In genomic region chr6:43125119-43125518, GRCh38 we compare ENCODE assay signal across 17 cellular contexts. TPM values are rescaled to one million over a fixed set of nuclear protein-coding genes. Genes with fewer than 3 reads are reported as not detected.
A peak's percentile ranks its signal among the peaks of the same experiment; 100 is the strongest.
DNase-seq lines count a peak whose midpoint lies in the region; ATAC-seq and TF ChIP-seq lines count a peak whose summit lies in the region.
"Had no signal": no experiment of that assay in that cellular context is flagged by ENCODE, and none has a peak within 500 bp of the region (broad histone marks: within the 10 kb centered on the region; RNA-seq: fewer than 3 reads in every experiment).

No MANE protein-coding gene starts in this region.

- no peak overlapping the region for H3K27ac Mint-ChIP-seq in CD8-positive, alpha-beta T cell
- H3K27ac Mint-ChIP-seq: activated T-helper 2 cell treated with anti-CD3 and anti-CD28 coated beads, Interferon-gamma antibody, Interleukin-2, Interleukin-4, amounts not matched to agents 10 μg/mL and 5 μg/mL and 100 μg/mL, durations not matched to agents 14 hours and 24 hours and 36 hours had no signal

- H4K5ac ChIP-seq in IMR-90 (ENCODE audit: low read depth, low read length), result no peak overlapping the region

- H3K56ac ChIP-seq in IMR-90 (ENCODE audit: extremely low read depth, insufficient read depth, low read length), result no peak overlapping the region

- TF ChIP-seq EP300 in stomach (IDR thresholded peaks at IDR 0.05), result no peak

- no peak overlapping the region for H4K8ac ChIP-seq in IMR-90 (ENCODE audit: low read depth in 2 of 2, low read length in 2 of 2)
- no peak overlapping the region for H4K8ac ChIP-seq in neuronal stem cell (ENCODE audit: low read depth, low read length)

- in situ Hi-C loops in IMR-90 (cut with MboI; ENCODE audit: low sequenced_read_pairs), result loop anchor here (5.0 kb wide), 1 partner anchor 48 kb away; the partner anchor contains the start of gene PTK7

- H2BK120ac ChIP-seq in IMR-90 (ENCODE audit: low read depth, low read length) (0 out of 2 replicates have a peak overlapping the region, but pooled peaks have one; percentile 64), neuronal stem cell (ENCODE audit: low read depth, low read length) (no peak overlapping the region)

- no peak overlapping the region for H2BK12ac ChIP-seq in neuronal stem cell (ENCODE audit: low read length)

- intact Hi-C loops in IMR-90 (cut with micrococcal nuclease) (no loop called here), stomach (cut with DNase I; ENCODE audit: low total_unique reads) (no loop called here)
- intact Hi-C loops in CD8-positive, alpha-beta T cell (cut with DNase I, micrococcal nuclease), result loop anchor here in 1 of 2 experiments (5.0 kb wide), 1 partner anchor 43 kb away; no protein-coding TSS in a partner anchor

- peak overlapping the region; percentile 34; the same call in 1 of the 2 replicates for H2BK20ac ChIP-seq in IMR-90 (ENCODE audit: low read depth, low read length)

- H3K18ac ChIP-seq in IMR-90 (ENCODE audit: low read depth, low read length) (0 out of 2 replicates have a peak overlapping the region, but pooled peaks have one; percentile 8), neuronal stem cell (ENCODE audit: low read length) (peak overlapping the region; percentile 25)

- H3K79me1 ChIP-seq in IMR-90 (ENCODE audit: low read depth in 1 of 2, low read length in 2 of 2) (peaks cover 44 to 92% of the 10 kb centered on the region in 2 experiments), neuronal stem cell (ENCODE audit: low read depth, low read length) (peaks cover 18% of the 10 kb centered on the region)

- WGBS in IMR-90 (ENCODE audit: extremely low coverage in 2 of 2, insufficient read length in 1 of 2), 2 experiments, result 17% methylated on average over 1 of the region's 6 CpGs; no CpG with 5 or more reads in 1 of the 2 experiments
- no CpG with 5 or more reads among the region's 6 CpGs for WGBS in neuronal stem cell (ENCODE audit: extremely low coverage in 2 of 2, insufficient read length in 2 of 2, insufficient replicate concordance in 1 of 2), 2 donors
- WGBS in stomach, 5 donors, result 75 to 83% (median 79%) methylated on average over 5 to 6 of the region's 6 CpGs

- H3K23ac ChIP-seq in IMR-90 (ENCODE audit: low read depth, low read length) (0 out of 2 replicates have a peak overlapping the region, but pooled peaks have one; percentile 35), neuronal stem cell (ENCODE audit: low read depth, low read length, poor library complexity) (no peak overlapping the region)

- peaks cover 40% of the 10 kb centered on the region for H3K9me1 ChIP-seq in IMR-90 (ENCODE audit: insufficient read depth, low read length)

- H2AFZ ChIP-seq in IMR-90 (replicated peaks; ENCODE audit: low read length, poor library complexity), result no peak overlapping the region
- no peak overlapping the region for H2AFZ ChIP-seq in fibroblast of lung (ENCODE audit: low read length)
- H2AFZ ChIP-seq in neuronal stem cell (ENCODE audit: low read length), result no peak overlapping the region

- peak; percentile 8; the same call in 1 of the 2 replicates for TF ChIP-seq RAD21 in IMR-90 (IDR thresholded peaks at IDR 0.05; ENCODE audit: low read length)

- H3K9me3 Mint-ChIP-seq in CD8-positive, alpha-beta T cell, result no peaks in the 10 kb centered on the region
- H3K9me3 Mint-ChIP-seq: activated T-helper 2 cell treated with anti-CD3 and anti-CD28 coated beads, Interferon-gamma antibody, Interleukin-2, Interleukin-4, amounts not matched to agents 10 μg/mL and 5 μg/mL and 100 μg/mL, durations not matched to agents 14 hours and 24 hours and 36 hours; neural crest cell had no signal

- no peaks in the 10 kb centered on the region for H3K27me3 Mint-ChIP-seq in CD8-positive, alpha-beta T cell (ENCODE audit: low read depth)

- H3K36me3 Mint-ChIP-seq in CD8-positive, alpha-beta T cell, result no peaks in the 10 kb centered on the region

- CTCF ChIA-PET in IMR-90 (lab: Yijun Ruan, JAX), result interaction anchor here (3.7 kb wide), 1 partner anchor 18 kb away, joined by 17 read pairs; no protein-coding TSS in a partner anchor
- CTCF ChIA-PET in CD8-positive, alpha-beta T cell (lab: Charles Lee), result interaction anchor here (0.6 to 2.0 kb wide), 2 partner anchors 11 to 18 kb away, joined by 5 to 8 read pairs; no protein-coding TSS in a partner anchor

- peak overlapping the region; percentile 64 for H2BK5ac ChIP-seq in IMR-90 (ENCODE audit: low read depth, low read length, poor library complexity, severe bottlenecking)
- no peak overlapping the region for H2BK5ac ChIP-seq in neuronal stem cell (ENCODE audit: low read length)

- H3K27me3 ChIP-seq in IMR-90 (ENCODE audit: control insufficient read depth, insufficient read depth, low read length), result no peaks in the 10 kb centered on the region
- H3K27me3 ChIP-seq in fibroblast of lung (ENCODE audit: control insufficient read depth, insufficient read depth, low read length), result no peaks in the 10 kb centered on the region
- H3K27me3 ChIP-seq in neuronal stem cell (ENCODE audit: control insufficient read depth in 3 of 3, insufficient read depth in 3 of 3, low read depth in 1 of 3, low read length in 3 of 3), result no peaks in the 10 kb centered on the region
- no peaks in the 10 kb centered on the region for H3K27me3 ChIP-seq in CD8-positive, alpha-beta T cell (ENCODE audit: insufficient read depth, low read length)
- H3K27me3 ChIP-seq in stomach, result no peaks in the 10 kb centered on the region
- H3K27me3 ChIP-seq in right atrium auricular region, result no peaks in the 10 kb centered on the region
- H3K27me3 ChIP-seq: foreskin keratinocyte, upper lobe of right lung had no signal

- H3K79me2 ChIP-seq in fibroblast of lung (ENCODE audit: control insufficient read depth, insufficient read depth, low read length), result peaks cover 7% of the 10 kb centered on the region

- TF ChIP-seq CTCF in IMR-90 (conservative IDR thresholded peaks at IDR 0.05; ENCODE audit: low read depth, low read length) (no peak), fibroblast of lung (conservative IDR thresholded peaks at IDR 0.05 in 1 of 2, IDR thresholded peaks at IDR 0.05 in 1 of 2; ENCODE audit: low read depth in 1 of 2, low read length in 2 of 2) (no peak), stomach (IDR thresholded peaks at IDR 0.05) (no peak), right atrium auricular region (IDR thresholded peaks at IDR 0.05) (no peak)
- TF ChIP-seq CTCF in CD8-positive, alpha-beta T cell (IDR thresholded peaks at IDR 0.05), result no peak

- peaks cover 54% of the 10 kb centered on the region for H4K20me1 ChIP-seq in IMR-90 (ENCODE audit: insufficient read depth, low read length)
- H4K20me1 ChIP-seq in fibroblast of lung (ENCODE audit: control insufficient read depth, extremely low read depth, insufficient read depth, low read length), result no peaks in the 10 kb centered on the region

- H3K4me1 ChIP-seq in IMR-90 (ENCODE audit: control insufficient read depth, insufficient read depth, low read length) (peaks cover 65% of the 10 kb centered on the region), fibroblast of lung (ENCODE audit: control insufficient read depth, extremely low read depth, insufficient read depth, low read length) (peaks cover 62% of the 10 kb centered on the region), neuronal stem cell (ENCODE audit: control insufficient read depth in 2 of 2, insufficient read depth in 1 of 2, low read depth in 1 of 2, low read length in 2 of 2) (peaks cover 5 to 19% of the 10 kb centered on the region in 2 donors), stomach (peaks cover 10 to 48% (median 31%) of the 10 kb centered on the region in 4 donors), right atrium auricular region (peaks cover 0 to 26% of the 10 kb centered on the region in 2 donors)
- no peaks in the 10 kb centered on the region for H3K4me1 ChIP-seq in CD8-positive, alpha-beta T cell (ENCODE audit: insufficient read depth, low read length)
- H3K4me1 ChIP-seq: HAP-1 had no signal

- H3K4me2 ChIP-seq in IMR-90 (ENCODE audit: low read depth, low read length) (no peak overlapping the region), fibroblast of lung (ENCODE audit: extremely low read depth, insufficient read depth, low read length) (no peak overlapping the region), neuronal stem cell (ENCODE audit: insufficient read depth, low read length, poor library complexity, severe bottlenecking) (no peak overlapping the region)

- peak overlapping the region; percentile 58; the same call in 1 of the 2 replicates for H3K14ac ChIP-seq in IMR-90 (replicated peaks; ENCODE audit: low read depth, low read length)
- no peak overlapping the region for H3K14ac ChIP-seq in neuronal stem cell (ENCODE audit: low read length)

- dilution Hi-C loops in IMR-90 (cut with HindIII; ENCODE audit: low sequenced_read_pairs, unreplicated experiment), result no loop called here

- H3K4me1 Mint-ChIP-seq in CD8-positive, alpha-beta T cell (ENCODE audit: low read depth), result no peaks in the 10 kb centered on the region

- TF ChIP-seq POLR2A in IMR-90 (IDR thresholded peaks at IDR 0.05; ENCODE audit: low read depth, low read length), result no peak
- no peak for TF ChIP-seq POLR2A in stomach (IDR thresholded peaks at IDR 0.05)

- peak overlapping the region; percentile 52; the same call in 1 of the 2 replicates for H2AK5ac ChIP-seq in IMR-90 (ENCODE audit: low read depth, low read length)
- H2AK5ac ChIP-seq in neuronal stem cell (ENCODE audit: low read depth, low read length), result no peak overlapping the region

- POLR2A ChIA-PET in IMR-90 (lab: Charles Lee; ENCODE audit: unreplicated experiment), result interaction anchor here (0.6 kb wide), 2 partner anchors 28 to 193 kb away, joined by 3 read pairs; no protein-coding TSS in a partner anchor
- POLR2A ChIA-PET in CD8-positive, alpha-beta T cell (lab: Charles Lee), result no interaction called here

- H3K36me3 ChIP-seq in IMR-90 (ENCODE audit: control insufficient read depth, insufficient read depth, low read length) (peaks cover 2% of the 10 kb centered on the region; the same call in 1 of the 2 replicates), fibroblast of lung (ENCODE audit: control insufficient read depth, insufficient read depth, low read length) (no peaks in the 10 kb centered on the region), neuronal stem cell (replicated peaks in 1 of 2; ENCODE audit: control insufficient read depth in 2 of 2, insufficient read depth in 2 of 2, low read length in 2 of 2) (peaks cover under 1 to 7% of the 10 kb centered on the region in 2 donors), stomach (no peaks in the 10 kb centered on the region), right atrium auricular region (no peaks in the 10 kb centered on the region)
- H3K36me3 ChIP-seq in CD8-positive, alpha-beta T cell (ENCODE audit: insufficient read depth, low read length), result no peaks in the 10 kb centered on the region
- H3K36me3 ChIP-seq: HAP-1, upper lobe of right lung had no signal

- H3K4me3 ChIP-seq in IMR-90 (ENCODE audit: insufficient read depth, low read depth, low read length), result no peak overlapping the region
- no peak overlapping the region for H3K4me3 ChIP-seq in fibroblast of lung (replicated peaks in 1 of 4; ENCODE audit: control extremely low read depth in 1 of 4, insufficient read depth in 1 of 4, low read depth in 3 of 4, low read length in 4 of 4)
- H3K4me3 ChIP-seq in neuronal stem cell (ENCODE audit: low read length in 2 of 2), result no peak overlapping the region
- no peak overlapping the region for H3K4me3 ChIP-seq in CD8-positive, alpha-beta T cell (ENCODE audit: low read depth, low read length)
- no peak overlapping the region for H3K4me3 ChIP-seq in stomach
- no peak overlapping the region for H3K4me3 ChIP-seq in right atrium auricular region
- H3K4me3 ChIP-seq: HAP-1, upper lobe of right lung had no signal

- DNase-seq in AG08395 (ENCODE audit: low spot score) (peak; percentile 74), IMR-90 (peak; percentile 87), fibroblast of lung (ENCODE audit: low read depth in 2 of 2) (peak; percentile 49 to 97), neuronal stem cell (ENCODE audit: low spot score) (no peak), putamen (ENCODE audit: low spot score) (no peak), stomach (no peak), right atrium auricular region (ENCODE audit: low spot score) (no peak)
- no peak for DNase-seq in CD8-positive, alpha-beta T cell
- DNase-seq: activated CD4-positive, alpha-beta T cell treated with anti-CD3 and anti-CD28 coated beads, Interleukin-2, amount 50 U/mL, for 4 hours; foreskin keratinocyte; NCI-H446 treated with DMSO at 0.1 percent for 48 hours; stimulated activated CD4-positive, alpha-beta T cell treated with anti-CD3 and anti-CD28 coated beads, Interleukin-15, amount 100 ng/mL, for 24 hours; upper lobe of right lung had no signal

- H3K4me3 Mint-ChIP-seq in CD8-positive, alpha-beta T cell, result no peak overlapping the region
- H3K4me3 Mint-ChIP-seq: neural crest cell had no signal

- H2BK15ac ChIP-seq in IMR-90 (ENCODE audit: low read depth, low read length), result no peak overlapping the region
- no peak overlapping the region for H2BK15ac ChIP-seq in neuronal stem cell (ENCODE audit: low read length)

- H3K9me3 ChIP-seq in IMR-90 (ENCODE audit: control insufficient read depth, insufficient read depth, low read length) (no peaks in the 10 kb centered on the region), fibroblast of lung (ENCODE audit: control insufficient read depth, insufficient read depth, low read depth, low read length) (no peaks in the 10 kb centered on the region), neuronal stem cell (replicated peaks in 1 of 2; ENCODE audit: control insufficient read depth in 2 of 2, insufficient read depth in 1 of 2, low read depth in 1 of 2, low read length in 2 of 2) (no peaks in the 10 kb centered on the region), stomach (no peaks in the 10 kb centered on the region), right atrium auricular region (no peaks in the 10 kb centered on the region)
- no peaks in the 10 kb centered on the region for H3K9me3 ChIP-seq in CD8-positive, alpha-beta T cell (ENCODE audit: low read length)
- H3K9me3 ChIP-seq: HAP-1, upper lobe of right lung had no signal

- no peak overlapping the region for H3K9ac ChIP-seq in IMR-90 (ENCODE audit: low read depth, low read length)
- H3K9ac ChIP-seq in fibroblast of lung (ENCODE audit: insufficient read depth, low read length), result no peak overlapping the region
- H3K9ac ChIP-seq in neuronal stem cell (ENCODE audit: low read depth, low read length, poor library complexity), result no peak overlapping the region

- H2AK9ac ChIP-seq in IMR-90 (replicated peaks; ENCODE audit: low read depth, low read length, poor library complexity), result peak overlapping the region; percentile 19

- H3K27ac ChIP-seq in IMR-90 (ENCODE audit: insufficient read depth, low read length) (peak overlapping the region; percentile 10; the same call in 1 of the 2 replicates), fibroblast of lung (ENCODE audit: insufficient read depth, low read length) (no peak overlapping the region), neuronal stem cell (replicated peaks; ENCODE audit: low read length) (no peak overlapping the region), stomach (peak overlapping the region in 1 of 5 donors; percentile 44), right atrium auricular region (no peak overlapping the region)
- no peak overlapping the region for H3K27ac ChIP-seq in CD8-positive, alpha-beta T cell (ENCODE audit: low read depth, low read length)
- H3K27ac ChIP-seq: foreskin keratinocyte, upper lobe of right lung had no signal

- H4K91ac ChIP-seq in IMR-90 (ENCODE audit: insufficient read depth, low read depth, low read length) (no peak overlapping the region; the same call in 1 of the 2 replicates), neuronal stem cell (ENCODE audit: low read depth, low read length, poor library complexity) (no peak overlapping the region)

- H3K4ac ChIP-seq in IMR-90 (ENCODE audit: low read depth, low read length) (peak overlapping the region; percentile 80), neuronal stem cell (ENCODE audit: low read length) (no peak overlapping the region)

- 0 out of 2 replicates have a peak, but pooled peaks have one; percentile 2 for ATAC-seq in IMR-90 (ENCODE audit: low read depth)
- ATAC-seq in CD8-positive, alpha-beta T cell, result no peak
- ATAC-seq: foreskin keratinocyte, Panc1, upper lobe of right lung had no signal

- BruUV-seq in IMR-90 (replicated peaks; lab: Mats Ljungman, UMichigan), result no TSS peak

RNA-seq across cellular contexts. Expression of gene SRF, which starts 46.0 kb away (rescaled TPM):
- total RNA-seq in IMR-90 (2012; rRNA removed) (20.6 TPM in 2 replicates), fibroblast of lung (16.0 and 16.9 TPM in 2 replicates), stomach (10 to 100 TPM; 10.5 to 40.6 (median 25.5) TPM), right atrium auricular region (100 to 1,000 TPM in 1 of 2 donors, 10 to 100 TPM in 1; 59.4 to 116 TPM)
- polyA plus RNA-seq in IMR-90 (2012; rRNA removed) (56.3 and 69.1 TPM in 2 replicates), fibroblast of lung (29.5 and 32.3 TPM in 2 replicates), stomach (10 to 100 TPM; 21.7 to 25.6 (median 22.5) TPM)
- polyA plus RNA-seq in IMR-90 (2012; cell fraction: cytosol; rRNA removed), result 36.9 and 62.2 TPM in 2 replicates
- 71.8 and 84.9 TPM in 2 replicates for polyA plus RNA-seq in IMR-90 (2012; cell fraction: nucleus; rRNA removed; ENCODE audit: low replicate concordance)
- polyA plus RNA-seq in fibroblast of lung (2012), result 30.0 and 33.9 TPM in 2 replicates
- 84.8 and 91.8 TPM in 2 replicates for polyA minus RNA-seq in fibroblast of lung (ENCODE audit: low replicate concordance)
- polyA plus RNA-seq in neuronal stem cell (2013, experiment 1 of 2), result 33.8 TPM
- 33.2 TPM for polyA plus RNA-seq in neuronal stem cell (2013, experiment 2 of 2)
- total RNA-seq in CD8-positive, alpha-beta T cell, result 10 to 100 TPM; 26.1 TPM

RNA-seq across cellular contexts. Expression of gene PTK7, which starts 49.0 kb away (rescaled TPM):
- total RNA-seq in IMR-90 (2012; rRNA removed), result 44.4 and 47.1 TPM in 2 replicates
- 122 and 142 TPM in 2 replicates for polyA plus RNA-seq in IMR-90 (2012; rRNA removed)
- 77.1 and 216 TPM in 2 replicates for polyA plus RNA-seq in IMR-90 (2012; cell fraction: cytosol; rRNA removed)
- polyA plus RNA-seq in IMR-90 (2012; cell fraction: nucleus; rRNA removed; ENCODE audit: low replicate concordance), result 374 and 547 TPM in 2 replicates
- 145 and 159 TPM in 2 replicates for total RNA-seq in fibroblast of lung
- polyA plus RNA-seq in fibroblast of lung, result 51.9 and 149 TPM in 2 replicates
- polyA plus RNA-seq in fibroblast of lung (2012), result 56.7 and 156 TPM in 2 replicates
- 103 and 333 TPM in 2 replicates for polyA minus RNA-seq in fibroblast of lung (ENCODE audit: low replicate concordance)
- 43.8 TPM for polyA plus RNA-seq in neuronal stem cell (2013, experiment 1 of 2)
- polyA plus RNA-seq in neuronal stem cell (2013, experiment 2 of 2), result 43.3 TPM
- 10 to 100 TPM in 1 of 2 experiments, 1 to 10 TPM in 1; 9.9 to 11.5 TPM for total RNA-seq in CD8-positive, alpha-beta T cell
- total RNA-seq in stomach, result 10 to 100 TPM in 4 of 5 donors, 1 to 10 TPM in 1; 8.2 to 64.9 (median 28.8) TPM
- 10 to 100 TPM in 2 of 3 donors, 1 to 10 TPM in 1; 4.0 to 31.1 (median 12.1) TPM for polyA plus RNA-seq in stomach
- total RNA-seq in right atrium auricular region, result 10 to 100 TPM in 1 of 2 donors, 1 to 10 TPM in 1; 4.5 to 12.7 TPM

RNA-seq across cellular contexts. Expression of gene CUL9, which starts 56.9 kb away (rescaled TPM):
- total RNA-seq in IMR-90 (2012; rRNA removed) (6.1 and 7.7 TPM in 2 replicates), fibroblast of lung (27.0 and 32.2 TPM in 2 replicates), stomach (100 to 1,000 TPM in 1 of 5 donors, 10 to 100 TPM in 4; 22.8 to 120 (median 53.9) TPM), right atrium auricular region (10 to 100 TPM; 11.0 to 16.8 TPM)
- polyA plus RNA-seq in IMR-90 (2012; rRNA removed) (19.1 and 19.5 TPM in 2 replicates), fibroblast of lung (6.7 and 11.9 TPM in 2 replicates), stomach (10 to 100 TPM; 35.7 to 49.7 (median 40.3) TPM)
- polyA plus RNA-seq in IMR-90 (2012; cell fraction: cytosol; rRNA removed), result 10.0 and 10.2 TPM in 2 replicates
- 166 and 221 TPM in 2 replicates for polyA plus RNA-seq in IMR-90 (2012; cell fraction: nucleus; rRNA removed; ENCODE audit: low replicate concordance)
- polyA plus RNA-seq in fibroblast of lung (2012), result 9.7 and 16.7 TPM in 2 replicates
- polyA minus RNA-seq in fibroblast of lung (ENCODE audit: low replicate concordance), result 24.8 and 38.0 TPM in 2 replicates
- polyA plus RNA-seq in neuronal stem cell (2013, experiment 1 of 2), result 10.3 TPM
- polyA plus RNA-seq in neuronal stem cell (2013, experiment 2 of 2), result 11.1 TPM
- total RNA-seq in CD8-positive, alpha-beta T cell, result 10 to 100 TPM; 72.0 to 77.2 TPM

Comparison
In these comparisons a context has a peak if more than half of its experiments do, and no peak if none do; other contexts are left out.
1. DNase-seq: peak in AG08395 (single experiment), IMR-90 (single experiment) and fibroblast of lung (2 of 2); none in neuronal stem cell (single experiment), putamen (single experiment), CD8-positive, alpha-beta T cell (0 of 7), stomach (single experiment) and right atrium auricular region (single experiment).